26 cellular contexts compared by ENCODE assay signal in genomic region chr9:121893787-121894186, GRCh38.
"Had no signal": no experiment of that assay in that cellular context is flagged by ENCODE, and none has a peak within 500 bp of the region (broad histone marks: within the 10 kb centered on the region; RNA-seq: fewer than 3 reads in every experiment).

No MANE protein-coding gene starts in this region.

- H3K27me3 ChIP-seq: brain microvascular endothelial cell, dorsolateral prefrontal cortex, heart left ventricle had no signal

- H3K9me3 ChIP-seq: heart left ventricle had no signal

- H3K27ac Mint-ChIP-seq: activated CD4-positive, alpha-beta memory T cell treated with anti-CD3 and anti-CD28 coated beads for 36 hours; activated CD4-positive, alpha-beta T cell treated with anti-CD3 and anti-CD28 coated beads for 36 hours; activated CD4-positive, alpha-beta T cell treated with anti-CD3 and anti-CD28 coated beads, Interleukin-2, amount 10 ng/mL, durations not matched to agents 24 days and 14 days; activated CD8-positive, alpha-beta memory T cell treated with anti-CD3 and anti-CD28 coated beads, Interleukin-2, amount 10 ng/mL, durations not matched to agents 7 days and 5 days; activated CD8-positive, alpha-beta T cell treated with anti-CD3 and anti-CD28 coated beads, Interleukin-2, amount 10 ng/mL, durations not matched to agents 7 days and 5 days; activated naive CD8-positive, alpha-beta T cell; activated T-helper 1 cell treated with anti-CD3 and anti-CD28 coated beads, Interleukin-12 subunit alpha, Interleukin-12 subunit beta, Interleukin-2, Interleukin-4 antibody, amounts not matched to agents 30 ng/mL and 10 ng/mL and 1 ng/mL, durations not matched to agents 14 hours and 24 hours and 36 hours; activated T-helper 2 cell treated with anti-CD3 and anti-CD28 coated beads, Interferon-gamma antibody, Interleukin-2, Interleukin-4, amounts not matched to agents 10 μg/mL and 5 μg/mL and 100 μg/mL, durations not matched to agents 14 hours and 24 hours and 36 hours; endodermal cell had no signal

- H3K36me3 Mint-ChIP-seq: activated CD4-positive, alpha-beta memory T cell treated with anti-CD3 and anti-CD28 coated beads for 36 hours; activated naive CD4-positive, alpha-beta T cell treated with anti-CD3 and anti-CD28 coated beads, Interleukin-2, amount 10 ng/mL, durations not matched to agents 7 days and 5 days; activated naive CD8-positive, alpha-beta T cell had no signal

- DNase-seq: activated CD4-positive, alpha-beta memory T cell treated with anti-CD3 and anti-CD28 coated beads for 36 hours; activated CD4-positive, alpha-beta T cell treated with anti-CD3 and anti-CD28 coated beads for 36 hours; activated CD4-positive, alpha-beta T cell treated with anti-CD3 and anti-CD28 coated beads, Interleukin-2, amount 10 ng/mL, durations not matched to agents 24 days and 14 days; activated CD4-positive, CD25-positive, alpha-beta regulatory T cell; activated CD4-positive, CD25-positive, alpha-beta regulatory T cell treated with anti-CD3 and anti-CD28 coated beads, Interleukin-2, amount 50 U/mL, for 72 hours; activated CD8-positive, alpha-beta memory T cell treated with anti-CD3 and anti-CD28 coated beads, Interleukin-2, amount 10 ng/mL, durations not matched to agents 7 days and 5 days; activated CD8-positive, alpha-beta memory T cell treated with anti-CD3 and anti-CD28 coated beads, Interleukin-2, amount 50 U/mL, for 4 hours; activated CD8-positive, alpha-beta T cell treated with anti-CD3 and anti-CD28 coated beads, Interleukin-2, amount 10 ng/mL, durations not matched to agents 7 days and 5 days; activated effector memory CD4-positive, alpha-beta T cell treated with anti-CD3 and anti-CD28 coated beads, Interleukin-2, amount 50 U/mL, for 16 hours; activated naive CD4-positive, alpha-beta T cell treated with anti-CD3 and anti-CD28 coated beads, Interleukin-2, amount 10 ng/mL, durations not matched to agents 7 days and 5 days; activated T-cell treated with anti-CD3 and anti-CD28 coated beads, Interleukin-2, amount 50 U/mL, for 1 hour; activated T-cell treated with anti-CD3 and anti-CD28 coated beads, Interleukin-2, amount 50 U/mL, for 48 hours; amniotic stem cell; anterior cingulate cortex; brain microvascular endothelial cell; dorsolateral prefrontal cortex; effector memory CD4-positive, alpha-beta T cell; endodermal cell; foreskin fibroblast; glutamatergic neuron; heart left ventricle; T-helper 2 cell had no signal

- H3K36me3 ChIP-seq: brain microvascular endothelial cell, heart left ventricle had no signal

- H3K9me3 Mint-ChIP-seq: activated CD4-positive, alpha-beta memory T cell treated with anti-CD3 and anti-CD28 coated beads for 36 hours; activated CD4-positive, alpha-beta T cell treated with anti-CD3 and anti-CD28 coated beads, Interleukin-2, amount 10 ng/mL, durations not matched to agents 24 days and 14 days; activated T-helper 1 cell treated with anti-CD3 and anti-CD28 coated beads, Interleukin-12 subunit alpha, Interleukin-12 subunit beta, Interleukin-2, Interleukin-4 antibody, amounts not matched to agents 30 ng/mL and 10 ng/mL and 1 ng/mL, durations not matched to agents 14 hours and 24 hours and 36 hours; activated T-helper 2 cell treated with anti-CD3 and anti-CD28 coated beads, Interferon-gamma antibody, Interleukin-2, Interleukin-4, amounts not matched to agents 10 μg/mL and 5 μg/mL and 100 μg/mL, durations not matched to agents 14 hours and 24 hours and 36 hours; central memory CD8-positive, alpha-beta T cell had no signal

- H3K4me3 Mint-ChIP-seq: activated CD4-positive, alpha-beta memory T cell treated with anti-CD3 and anti-CD28 coated beads for 36 hours; activated CD4-positive, alpha-beta T cell treated with anti-CD3 and anti-CD28 coated beads for 36 hours; activated CD4-positive, alpha-beta T cell treated with anti-CD3 and anti-CD28 coated beads, Interleukin-2, amount 10 ng/mL, durations not matched to agents 24 days and 14 days; activated CD8-positive, alpha-beta memory T cell treated with anti-CD3 and anti-CD28 coated beads, Interleukin-2, amount 10 ng/mL, durations not matched to agents 7 days and 5 days; activated CD8-positive, alpha-beta T cell treated with anti-CD3 and anti-CD28 coated beads, Interleukin-2, amount 10 ng/mL, durations not matched to agents 7 days and 5 days; activated naive CD4-positive, alpha-beta T cell treated with anti-CD3 and anti-CD28 coated beads, Interleukin-2, amount 10 ng/mL, durations not matched to agents 7 days and 5 days; activated naive CD8-positive, alpha-beta T cell; activated T-helper 1 cell treated with anti-CD3 and anti-CD28 coated beads, Interleukin-12 subunit alpha, Interleukin-12 subunit beta, Interleukin-2, Interleukin-4 antibody, amounts not matched to agents 30 ng/mL and 10 ng/mL and 1 ng/mL, durations not matched to agents 14 hours and 24 hours and 36 hours; central memory CD8-positive, alpha-beta T cell; endodermal cell had no signal

- H3K4me1 Mint-ChIP-seq: activated CD8-positive, alpha-beta memory T cell treated with anti-CD3 and anti-CD28 coated beads, Interleukin-2, amount 10 ng/mL, durations not matched to agents 7 days and 5 days; activated naive CD4-positive, alpha-beta T cell treated with anti-CD3 and anti-CD28 coated beads, Interleukin-2, amount 10 ng/mL, durations not matched to agents 7 days and 5 days; central memory CD8-positive, alpha-beta T cell had no signal

- H3K4me3 ChIP-seq: dorsolateral prefrontal cortex, heart left ventricle had no signal

- H3K27ac ChIP-seq: brain microvascular endothelial cell, dorsolateral prefrontal cortex, heart left ventricle had no signal

- H3K27me3 Mint-ChIP-seq: activated CD4-positive, alpha-beta memory T cell treated with anti-CD3 and anti-CD28 coated beads for 36 hours; activated CD4-positive, alpha-beta T cell treated with anti-CD3 and anti-CD28 coated beads for 36 hours; activated CD4-positive, alpha-beta T cell treated with anti-CD3 and anti-CD28 coated beads, Interleukin-2, amount 10 ng/mL, durations not matched to agents 24 days and 14 days; activated CD8-positive, alpha-beta memory T cell treated with anti-CD3 and anti-CD28 coated beads, Interleukin-2, amount 10 ng/mL, durations not matched to agents 7 days and 5 days; activated naive CD8-positive, alpha-beta T cell; central memory CD8-positive, alpha-beta T cell had no signal
